ENCODE assay signal across 8 cellular contexts in genomic region chr1:1510912-1511532, GRCh38. TPM values are rescaled to one million over a fixed set of nuclear protein-coding genes. Genes with fewer than 3 reads are reported as not detected.
A peak's percentile ranks its signal among the peaks of the same experiment; 100 is the strongest.
DNase-seq lines count a peak whose midpoint lies in the region; ATAC-seq and TF ChIP-seq lines count a peak whose summit lies in the region.

No MANE protein-coding gene starts in this region.

- H3K36me3 ChIP-seq in SJSA1 = peaks cover 23% of the 10 kb centered on the region
- H3K36me3 ChIP-seq in endodermal cell (ENCODE audit: control insufficient read depth, insufficient read depth, low read length) = peaks cover 7% of the 10 kb centered on the region

- H3K27ac Mint-ChIP-seq in endodermal cell (peak overlapping the region; percentile 95), natural killer cell (peak overlapping the region; percentile 87 to 92)

- no peaks in the 10 kb centered on the region for H3K9me3 ChIP-seq in SJSA1 (replicated peaks)
- no peaks in the 10 kb centered on the region for H3K9me3 ChIP-seq in endodermal cell (ENCODE audit: control insufficient read depth, low read length)

- H3K4me3 ChIP-seq in SJSA1 = peak overlapping the region; percentile 92
- peak overlapping the region; percentile 94 for H3K4me3 ChIP-seq in endodermal cell (ENCODE audit: low read length)

- H3K4me1 ChIP-seq in SJSA1 (replicated peaks) (peaks cover 6% of the 10 kb centered on the region; the same call in 1 of the 2 replicates), endodermal cell (ENCODE audit: control insufficient read depth, insufficient read depth, low read length) (no peaks in the 10 kb centered on the region)

- peaks cover 4% of the 10 kb centered on the region for H3K4me1 Mint-ChIP-seq in endodermal cell
- peaks cover 6 to 13% of the 10 kb centered on the region in 2 donors for H3K4me1 Mint-ChIP-seq in natural killer cell

- peak; percentile 1 for DNase-seq in CD1c-positive myeloid dendritic cell (ENCODE audit: extremely low spot score)
- peak; percentile 31 for DNase-seq in HK-2 (ENCODE audit: unreplicated experiment)
- DNase-seq in SJSA1 (ENCODE audit: low read depth in 1 of 2, low spot score in 2 of 2) = no peak
- DNase-seq in endodermal cell = peak; percentile 80
- no peak for DNase-seq in natural killer cell
- no peak for DNase-seq in GF-D8 (lab: John Stamatoyannopoulos, UW)
- DNase-seq in head of caudate nucleus = no peak

- peak overlapping the region; percentile 89 for H3K9ac ChIP-seq in endodermal cell (ENCODE audit: extremely low read depth, low read length, poor library complexity, severe bottlenecking)

- no peaks in the 10 kb centered on the region for H3K27me3 Mint-ChIP-seq in endodermal cell (ENCODE audit: insufficient read depth)
- no peaks in the 10 kb centered on the region for H3K27me3 Mint-ChIP-seq in natural killer cell (ENCODE audit: low read depth in 2 of 2)

- ATAC-seq in natural killer cell = no peak
- ATAC-seq in HG02588 (IDR thresholded peaks at IDR 0.05; ENCODE audit: unreplicated experiment) = no peak

- TF ChIP-seq CTCF in endodermal cell (conservative IDR thresholded peaks at IDR 0.05) (peak; percentile 29), natural killer cell (IDR thresholded peaks at IDR 0.05) (no peak)

- H3K4me3 Mint-ChIP-seq in endodermal cell = peak overlapping the region; percentile 69
- peak overlapping the region; percentile 95 for H3K4me3 Mint-ChIP-seq in natural killer cell

- H3K36me3 Mint-ChIP-seq in endodermal cell (ENCODE audit: low read depth) (peaks cover 4% of the 10 kb centered on the region), natural killer cell (no peaks in the 10 kb centered on the region)

- H3K27me3 ChIP-seq in SJSA1 (replicated peaks) (no peaks in the 10 kb centered on the region), endodermal cell (ENCODE audit: control insufficient read depth, insufficient read depth, low read length, poor library complexity, severe bottlenecking) (no peaks in the 10 kb centered on the region)

- WGBS in endodermal cell (ENCODE audit: insufficient coverage in 1 of 2, insufficient read length in 1 of 2), 2 experiments = 28 to 42% methylated on average over 8 to 17 of the region's 17 CpGs

- H3K27ac ChIP-seq in SJSA1 = peak overlapping the region; percentile 88
- H3K27ac ChIP-seq in endodermal cell (ENCODE audit: low read depth, low read length) = peak overlapping the region; percentile 83

- H3K9me3 Mint-ChIP-seq in endodermal cell = no peaks in the 10 kb centered on the region
- H3K9me3 Mint-ChIP-seq in natural killer cell = no peaks in the 10 kb centered on the region

- intact Hi-C loops in natural killer cell (cut with micrococcal nuclease) = no loop called here
- intact Hi-C loops in head of caudate nucleus (cut with DNase I) = no loop called here

RNA-seq across cellular contexts. Expression of gene ATAD3A, which starts 0.9 kb away (rescaled TPM):
- 32.7 and 51.6 TPM in 2 replicates for total RNA-seq in SJSA1 (2014; rRNA removed; shearing (Covaris generic))
- 10 to 100 TPM; 42.8 to 47.6 TPM for total RNA-seq in endodermal cell
- 31.3 TPM for polyA plus RNA-seq in endodermal cell (2013, experiment 1 of 2)
- 31.1 TPM for polyA plus RNA-seq in endodermal cell (2013, experiment 2 of 2)
- 10 to 100 TPM; 17.3 to 37.3 (median 22.2) TPM for total RNA-seq in natural killer cell

RNA-seq across cellular contexts. Expression of gene TMEM240, which starts 29.4 kb away (rescaled TPM):
- 0.31 and 0.47 TPM in 2 replicates for total RNA-seq in SJSA1 (2014; rRNA removed; shearing (Covaris generic))
- total RNA-seq in endodermal cell (1 to 10 TPM; 6.4 to 6.9 TPM), natural killer cell (under 1 TPM; 0.35 to 1.00 (median 0.83) TPM)
- polyA plus RNA-seq in endodermal cell (2013, experiment 1 of 2) = 11.5 TPM
- 8.9 TPM for polyA plus RNA-seq in endodermal cell (2013, experiment 2 of 2)

RNA-seq across cellular contexts. Expression of gene ATAD3B, which starts 39.5 kb away (rescaled TPM):
- total RNA-seq in SJSA1 (2014; rRNA removed; shearing (Covaris generic)) = 24.0 and 33.8 TPM in 2 replicates
- 10 to 100 TPM; 41.8 to 47.4 TPM for total RNA-seq in endodermal cell
- polyA plus RNA-seq in endodermal cell (2013, experiment 1 of 2) = 23.9 TPM
- polyA plus RNA-seq in endodermal cell (2013, experiment 2 of 2) = 27.2 TPM
- total RNA-seq in natural killer cell = 10 to 100 TPM; 31.9 to 52.4 (median 42.9) TPM

Comparison
In these comparisons a context has a peak if more than half of its experiments do, and no peak if none do; other contexts are left out.
1. DNase-seq: peak in CD1c-positive myeloid dendritic cell (single experiment), HK-2 (single experiment) and endodermal cell (single experiment); none in SJSA1 (0 of 2), natural killer cell (single experiment), GF-D8 (single experiment) and head of caudate nucleus (0 of 42).